In genomic region chr10:84540617-84541288, GRCh38 we compare ENCODE assay signal across 8 cellular contexts.
DNase-seq lines count a peak whose midpoint lies in the region; ATAC-seq lines count a peak whose summit lies in the region.

No MANE protein-coding gene starts in this region.

- H3K4me1 Mint-ChIP-seq in central memory CD8-positive, alpha-beta T cell, result peaks cover 12% of the 10 kb centered on the region

- H3K4me3 Mint-ChIP-seq in central memory CD8-positive, alpha-beta T cell, result peak overlapping the region; percentile 66

- H3K27ac Mint-ChIP-seq in central memory CD8-positive, alpha-beta T cell (ENCODE audit: low read depth), result no peak overlapping the region

- H3K27me3 Mint-ChIP-seq in central memory CD8-positive, alpha-beta T cell, result peaks cover 39% of the 10 kb centered on the region

- H3K9me3 Mint-ChIP-seq in central memory CD8-positive, alpha-beta T cell, result no peaks in the 10 kb centered on the region

- DNase-seq in ELR (ENCODE audit: low read depth), result peak; percentile 77
- DNase-seq in KBM-7, result peak; percentile 66
- DNase-seq in activated CD4-positive, alpha-beta T cell treated with anti-CD3 and anti-CD28 coated beads for 1 hour, result peak; percentile 58
- DNase-seq in central memory CD8-positive, alpha-beta T cell (ENCODE audit: low spot score in 2 of 2), result peak; percentile 44 to 53
- peak; percentile 78 for DNase-seq in left lobe of liver (ENCODE audit: low spot score)
- peak; percentile 76 for DNase-seq in stimulated activated CD4-positive, alpha-beta T cell treated with anti-CD3 and anti-CD28 coated beads, Interleukin-4, amount 100 ng/mL, for 1 hour
- no peak for DNase-seq in NCI-H1436 (lab: John Stamatoyannopoulos, UW)

- in situ Hi-C loops in KBM-7 (cut with MboI; ENCODE audit: low pct_unique_long_range_greater_than_20kb, low sequenced_read_pairs), result loop anchor here (10.0 to 25.0 kb wide), 2 partner anchors 178 to 276 kb away; no protein-coding TSS in a partner anchor

- peaks cover 2% of the 10 kb centered on the region for H3K36me3 Mint-ChIP-seq in central memory CD8-positive, alpha-beta T cell (ENCODE audit: insufficient read depth)

- ATAC-seq in GM21723 (IDR thresholded peaks at IDR 0.05; ENCODE audit: unreplicated experiment) (peak; percentile 80), left lobe of liver (peak; percentile 90)
- peak; percentile 61 for ATAC-seq in central memory CD8-positive, alpha-beta T cell (replicated peaks; ENCODE audit: extremely low read depth, poor library complexity, severe bottlenecking)
